In genomic region chr16:66155933-66156332, GRCh38 we compare ENCODE assay signal across 11 cellular contexts.
"Had no signal": no experiment of that assay in that cellular context is flagged by ENCODE, and none has a peak within 500 bp of the region (broad histone marks: within the 10 kb centered on the region; RNA-seq: fewer than 3 reads in every experiment).

No MANE protein-coding gene starts in this region.

- H3K4me3 Mint-ChIP-seq: activated CD8-positive, alpha-beta T cell treated with anti-CD3 and anti-CD28 coated beads, Interleukin-2, amount 10 ng/mL, durations not matched to agents 7 days and 5 days; activated naive CD4-positive, alpha-beta T cell treated with anti-CD3 and anti-CD28 coated beads, Interleukin-2, amount 10 ng/mL, durations not matched to agents 7 days and 5 days; natural killer cell; stimulated activated effector memory CD8-positive, alpha-beta T cell treated with anti-CD3 and anti-CD28 coated beads, Interleukin-12 subunit alpha, Interleukin-12 subunit beta, amount 100 ng/mL, for 72 hours had no signal

- H3K36me3 Mint-ChIP-seq: activated naive CD4-positive, alpha-beta T cell treated with anti-CD3 and anti-CD28 coated beads, Interleukin-2, amount 10 ng/mL, durations not matched to agents 7 days and 5 days; natural killer cell; stimulated activated effector memory CD8-positive, alpha-beta T cell treated with anti-CD3 and anti-CD28 coated beads, Interleukin-12 subunit alpha, Interleukin-12 subunit beta, amount 100 ng/mL, for 72 hours had no signal

- H3K4me3 ChIP-seq: heart right ventricle, tibial artery had no signal

- H3K36me3 ChIP-seq: heart right ventricle, tibial artery had no signal

- H3K9me3 ChIP-seq: heart right ventricle, tibial artery had no signal

- DNase-seq: activated CD8-positive, alpha-beta memory T cell treated with anti-CD3 and anti-CD28 coated beads, Interleukin-2, amount 50 U/mL, for 48 hours; activated CD8-positive, alpha-beta T cell treated with anti-CD3 and anti-CD28 coated beads, Interleukin-2, amount 10 ng/mL, durations not matched to agents 7 days and 5 days; activated naive CD4-positive, alpha-beta T cell treated with anti-CD3 and anti-CD28 coated beads, Interleukin-2, amount 10 ng/mL, durations not matched to agents 7 days and 5 days; foreskin melanocyte; heart right ventricle; natural killer cell; nucleus accumbens; right cardiac atrium had no signal

- H3K27ac Mint-ChIP-seq: activated CD8-positive, alpha-beta T cell treated with anti-CD3 and anti-CD28 coated beads, Interleukin-2, amount 10 ng/mL, durations not matched to agents 7 days and 5 days; activated naive CD4-positive, alpha-beta T cell treated with anti-CD3 and anti-CD28 coated beads, Interleukin-2, amount 10 ng/mL, durations not matched to agents 7 days and 5 days; natural killer cell; progenitor cell of endocrine pancreas; stimulated activated effector memory CD8-positive, alpha-beta T cell treated with anti-CD3 and anti-CD28 coated beads, Interleukin-12 subunit alpha, Interleukin-12 subunit beta, amount 100 ng/mL, for 72 hours had no signal

- H3K27ac ChIP-seq: heart right ventricle, tibial artery had no signal

- ATAC-seq: activated CD8-positive, alpha-beta T cell treated with anti-CD3 and anti-CD28 coated beads, Interleukin-2, amount 10 ng/mL, durations not matched to agents 7 days and 5 days; heart right ventricle; natural killer cell; right cardiac atrium; stimulated activated effector memory CD8-positive, alpha-beta T cell treated with anti-CD3 and anti-CD28 coated beads, Interleukin-12 subunit alpha, Interleukin-12 subunit beta, amount 100 ng/mL, for 72 hours had no signal

- H3K27me3 ChIP-seq: tibial artery had no signal
